Comparison of ENCODE assay signal across 7 cellular contexts in genomic region chr17:14748036-14748715, GRCh38.
DNase-seq lines count a peak whose midpoint lies in the region; ATAC-seq and TF ChIP-seq lines count a peak whose summit lies in the region.

No MANE protein-coding gene starts in this region.

- no peaks in the 10 kb centered on the region for H3K4me1 ChIP-seq in lower lobe of right lung

- no peaks in the 10 kb centered on the region for H3K27me3 ChIP-seq in lower lobe of right lung (ENCODE audit: low read depth)

- in situ Hi-C loops in KBM-7 (cut with MboI; ENCODE audit: low pct_unique_long_range_greater_than_20kb, low sequenced_read_pairs): no loop called here

- H3K9me3 ChIP-seq in lower lobe of right lung: no peaks in the 10 kb centered on the region

- no peak overlapping the region for H3K4me3 ChIP-seq in lower lobe of right lung

- TF ChIP-seq CTCF in lower lobe of right lung (IDR thresholded peaks at IDR 0.05): no peak

- no peak overlapping the region for H3K27ac ChIP-seq in lower lobe of right lung

- intact Hi-C loops in lower lobe of right lung (cut with DNase I): no loop called here

- H3K36me3 ChIP-seq in lower lobe of right lung: no peaks in the 10 kb centered on the region

- DNase-seq in KBM-7 (peak; percentile 66), lower lobe of right lung (peak; percentile 67), LoVo (ENCODE audit: low spot score) (no peak), DMS153 (lab: John Stamatoyannopoulos, UW) (no peak), cerebellar nuclear complex (lab: John Stamatoyannopoulos, UW) (no peak)

- peak; percentile 69 for ATAC-seq in GM18868 (IDR thresholded peaks at IDR 0.05; ENCODE audit: unreplicated experiment)
- peak; percentile 55 for ATAC-seq in GM21576 (IDR thresholded peaks at IDR 0.05; ENCODE audit: unreplicated experiment)
- ATAC-seq in lower lobe of right lung: peak; percentile 62 to 64

Comparison
In these comparisons a context has a peak if more than half of its experiments do, and no peak if none do; other contexts are left out.
1. DNase-seq: peak in KBM-7 (single experiment) and lower lobe of right lung (single experiment); none in LoVo (single experiment), DMS153 (single experiment) and cerebellar nuclear complex (0 of 2).
2. Peak in every context shown above with its lines, with median percentiles within 50 percentile points of each other: ATAC-seq.